In genomic region chr3:129061888-129062834, GRCh38 we compare ENCODE assay signal across 21 cellular contexts. TPM values are rescaled to one million over a fixed set of nuclear protein-coding genes. Genes with fewer than 3 reads are reported as not detected.
"Had no signal": no experiment of that assay in that cellular context is flagged by ENCODE, and none has a peak within 500 bp of the region (broad histone marks: within the 10 kb centered on the region; RNA-seq: fewer than 3 reads in every experiment).

No MANE protein-coding gene starts in this region.

- H3K9me3 Mint-ChIP-seq: activated T-cell treated with anti-CD3 and anti-CD28 coated beads, Interleukin-2, amount 50 U/mL, for 72 hours; nephron had no signal

- H3K27ac Mint-ChIP-seq: activated naive CD8-positive, alpha-beta T cell; activated T-cell treated with anti-CD3 and anti-CD28 coated beads, Interleukin-2, amount 50 U/mL, for 72 hours had no signal

- H3K27ac ChIP-seq: thyroid gland, uterus, WERI-Rb-1 had no signal

- H3K27me3 Mint-ChIP-seq: activated naive CD8-positive, alpha-beta T cell had no signal

- H3K36me3 ChIP-seq: esophagus squamous epithelium, thyroid gland, uterus, WERI-Rb-1 had no signal

- ATAC-seq: activated T-cell treated with anti-CD3 and anti-CD28 coated beads, Interleukin-2, amount 50 U/mL, for 72 hours had no signal

- H3K36me3 Mint-ChIP-seq: activated naive CD8-positive, alpha-beta T cell had no signal

- H3K4me3 Mint-ChIP-seq: activated naive CD8-positive, alpha-beta T cell; activated T-cell treated with anti-CD3 and anti-CD28 coated beads, Interleukin-2, amount 50 U/mL, for 72 hours; nephron had no signal

- H3K9me3 ChIP-seq: esophagus squamous epithelium, thyroid gland, uterus had no signal

- H3K4me3 ChIP-seq: esophagus squamous epithelium, thyroid gland, uterus had no signal

- H3K4me1 ChIP-seq: uterus had no signal

- H3K27me3 ChIP-seq: esophagus squamous epithelium, thyroid gland, uterus had no signal

- DNase-seq: activated CD4-positive, alpha-beta T cell treated with anti-CD3 and anti-CD28 coated beads for 1 hour; activated CD4-positive, alpha-beta T cell treated with anti-CD3 and anti-CD28 coated beads, Interleukin-2, amount 50 U/mL, for 4 hours; activated effector memory CD4-positive, alpha-beta T cell treated with anti-CD3 and anti-CD28 coated beads, Interleukin-2, amount 50 U/mL, for 16 hours; activated T-cell treated with anti-CD3 and anti-CD28 coated beads, Interleukin-2, amount 50 U/mL, for 72 hours; dermis blood vessel endothelial cell; effector memory CD4-positive, alpha-beta T cell; esophagus squamous epithelium; occipital lobe; retina; stimulated activated CD4-positive, alpha-beta T cell treated with anti-CD3 and anti-CD28 coated beads, Interleukin-2, amount 100 ng/mL, for 24 hours; stimulated activated naive CD4-positive, alpha-beta T cell treated with Interleukin-2 at 50 U/mL for 16 hours; thyroid gland; uterus; WERI-Rb-1 had no signal

RNA-seq across cellular contexts. Expression of gene GP9, which starts 1.6 kb away (rescaled TPM):
- total RNA-seq: activated CD8-positive, alpha-beta memory T cell treated with anti-CD3 and anti-CD28 coated beads for 36 hours; activated T-cell treated with anti-CD3 and anti-CD28 coated beads, Interleukin-2, amount 50 U/mL, for 72 hours; chondrocyte; dermis blood vessel endothelial cell; esophagus squamous epithelium; mesenteric fat pad; occipital lobe; subcutaneous adipose tissue; T-helper 2 cell treated with Interferon-gamma antibody and Interleukin-4, amounts not matched to agents 100 ng/mL and 5 ng/mL, for 36 hours; thyroid gland had no signal
